In the genomic region with DNA sequence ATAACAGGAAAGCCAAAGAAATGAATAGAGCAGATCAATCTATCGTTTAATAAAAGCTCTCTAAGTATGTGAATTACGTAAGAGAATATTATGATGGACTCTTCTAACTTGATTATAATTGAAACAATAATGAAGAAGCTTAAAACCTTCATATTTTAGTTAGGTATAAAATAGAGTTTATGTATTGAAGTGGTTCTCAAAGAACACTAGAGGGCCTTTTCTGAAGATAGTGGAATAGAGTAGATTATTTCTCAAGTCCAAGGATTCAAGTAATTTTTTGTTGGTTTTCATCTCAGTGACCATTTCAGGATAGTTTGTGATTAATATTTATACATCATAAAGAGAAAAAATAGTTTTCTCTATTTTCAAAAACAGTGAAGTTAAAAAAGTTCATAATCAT, we compare ENCODE assay signal across 25 cellular contexts.
"Had no signal": no experiment of that assay in that cellular context is flagged by ENCODE, and none has a peak within 500 bp of the region (broad histone marks: within the 10 kb centered on the region; RNA-seq: fewer than 3 reads in every experiment).

No MANE protein-coding gene starts in this region.

- H3K27ac Mint-ChIP-seq: activated CD4-positive, alpha-beta memory T cell treated with anti-CD3 and anti-CD28 coated beads for 36 hours; activated CD8-positive, alpha-beta memory T cell treated with anti-CD3 and anti-CD28 coated beads, Interleukin-2, amount 10 ng/mL, durations not matched to agents 7 days and 5 days; activated naive CD4-positive, alpha-beta T cell treated with anti-CD3 and anti-CD28 coated beads, Interleukin-2, amount 10 ng/mL, durations not matched to agents 7 days and 5 days; immature natural killer cell had no signal

- H3K4me1 ChIP-seq: foreskin keratinocyte, left lung, vagina had no signal

- H3K27ac ChIP-seq: cardiac muscle cell, foreskin keratinocyte, left lung, thoracic aorta, vagina had no signal

- H3K27me3 Mint-ChIP-seq: activated CD4-positive, alpha-beta memory T cell treated with anti-CD3 and anti-CD28 coated beads for 36 hours; activated CD8-positive, alpha-beta memory T cell treated with anti-CD3 and anti-CD28 coated beads, Interleukin-2, amount 10 ng/mL, durations not matched to agents 7 days and 5 days; activated naive CD4-positive, alpha-beta T cell treated with anti-CD3 and anti-CD28 coated beads, Interleukin-2, amount 10 ng/mL, durations not matched to agents 7 days and 5 days; naive thymus-derived CD4-positive, alpha-beta T cell; type B pancreatic cell had no signal

- H3K4me1 Mint-ChIP-seq: activated naive CD4-positive, alpha-beta T cell treated with anti-CD3 and anti-CD28 coated beads, Interleukin-2, amount 10 ng/mL, durations not matched to agents 7 days and 5 days; immature natural killer cell; naive thymus-derived CD4-positive, alpha-beta T cell; neural crest cell had no signal

- H3K4me3 ChIP-seq: cardiac muscle cell, left lung, lung, smooth muscle cell, thoracic aorta, vagina had no signal

- H3K27me3 ChIP-seq: cardiac muscle cell, foreskin keratinocyte, left lung, vagina had no signal

- H3K4me2 ChIP-seq: smooth muscle cell had no signal

- DNase-seq: activated CD4-positive, alpha-beta memory T cell treated with anti-CD3 and anti-CD28 coated beads for 36 hours; activated CD4-positive, alpha-beta T cell treated with anti-CD3 and anti-CD28 coated beads for 48 hours; activated CD8-positive, alpha-beta memory T cell treated with anti-CD3 and anti-CD28 coated beads, Interleukin-2, amount 10 ng/mL, durations not matched to agents 7 days and 5 days; activated effector memory CD4-positive, alpha-beta T cell treated with anti-CD3 and anti-CD28 coated beads, Interleukin-2, amount 50 U/mL, for 16 hours; activated naive CD4-positive, alpha-beta T cell treated with anti-CD3 and anti-CD28 coated beads, Interleukin-2, amount 10 ng/mL, durations not matched to agents 7 days and 5 days; activated T-cell treated with anti-CD3 and anti-CD28 coated beads for 4 hours; amygdala; erythroblast; foreskin keratinocyte; immature natural killer cell; kidney glomerular epithelial cell; left lung; naive thymus-derived CD4-positive, alpha-beta T cell; occipital lobe; posterior cingulate gyrus; stimulated activated CD4-positive, alpha-beta T cell treated with anti-CD3 and anti-CD28 coated beads, Interleukin-15, amount 100 ng/mL, for 24 hours; stimulated activated CD8-positive, alpha-beta memory T cell treated with anti-CD3 and anti-CD28 coated beads, Interleukin-4, amount 100 ng/mL, for 48 hours; stimulated activated naive CD4-positive, alpha-beta T cell had no signal

- H3K9me3 Mint-ChIP-seq: activated CD4-positive, alpha-beta memory T cell treated with anti-CD3 and anti-CD28 coated beads for 36 hours; activated naive CD4-positive, alpha-beta T cell treated with anti-CD3 and anti-CD28 coated beads, Interleukin-2, amount 10 ng/mL, durations not matched to agents 7 days and 5 days; naive thymus-derived CD4-positive, alpha-beta T cell; type B pancreatic cell had no signal

- H3K9me3 ChIP-seq: left lung, thoracic aorta, vagina had no signal

- H3K4me3 Mint-ChIP-seq: activated CD4-positive, alpha-beta memory T cell treated with anti-CD3 and anti-CD28 coated beads for 36 hours; activated CD8-positive, alpha-beta memory T cell treated with anti-CD3 and anti-CD28 coated beads, Interleukin-2, amount 10 ng/mL, durations not matched to agents 7 days and 5 days; activated naive CD4-positive, alpha-beta T cell treated with anti-CD3 and anti-CD28 coated beads, Interleukin-2, amount 10 ng/mL, durations not matched to agents 7 days and 5 days; immature natural killer cell; naive thymus-derived CD4-positive, alpha-beta T cell; neural crest cell; type B pancreatic cell had no signal
